Comparison of ENCODE assay signal across 1 cellular context in the genomic region with DNA sequence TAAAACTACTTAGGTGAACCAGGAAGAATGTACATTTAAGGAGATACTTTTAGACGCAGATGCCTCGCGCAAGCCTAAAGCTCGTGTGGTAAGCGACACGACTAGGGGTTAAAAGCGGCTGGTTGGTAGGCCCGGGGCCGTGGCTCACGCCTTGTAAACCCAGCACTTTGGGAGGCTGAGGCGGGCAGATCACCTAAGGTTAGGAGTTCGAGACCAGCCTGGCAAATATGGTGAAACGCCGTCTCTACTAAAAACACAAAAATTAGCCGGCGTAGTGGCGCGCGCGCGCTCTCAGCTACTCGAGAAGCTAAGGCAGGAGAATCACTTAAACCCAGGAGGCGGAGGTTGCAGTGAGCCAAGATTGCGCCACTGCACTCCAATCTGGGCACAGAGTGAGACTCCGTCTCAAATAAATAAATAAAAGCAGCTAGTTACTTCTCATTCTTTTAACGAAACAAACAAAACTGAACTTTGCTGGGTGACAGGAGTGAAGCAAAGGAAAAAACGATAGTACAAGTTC.
TF ChIP-seq lines count a peak whose summit lies in the region.

No MANE protein-coding gene starts in this region.

TF ChIP-seq in K562, 482 proteins besides CTCF, POLR2A, EP300 and RAD21 (continued from another document):
- TF ChIP-seq, protein P1, sequence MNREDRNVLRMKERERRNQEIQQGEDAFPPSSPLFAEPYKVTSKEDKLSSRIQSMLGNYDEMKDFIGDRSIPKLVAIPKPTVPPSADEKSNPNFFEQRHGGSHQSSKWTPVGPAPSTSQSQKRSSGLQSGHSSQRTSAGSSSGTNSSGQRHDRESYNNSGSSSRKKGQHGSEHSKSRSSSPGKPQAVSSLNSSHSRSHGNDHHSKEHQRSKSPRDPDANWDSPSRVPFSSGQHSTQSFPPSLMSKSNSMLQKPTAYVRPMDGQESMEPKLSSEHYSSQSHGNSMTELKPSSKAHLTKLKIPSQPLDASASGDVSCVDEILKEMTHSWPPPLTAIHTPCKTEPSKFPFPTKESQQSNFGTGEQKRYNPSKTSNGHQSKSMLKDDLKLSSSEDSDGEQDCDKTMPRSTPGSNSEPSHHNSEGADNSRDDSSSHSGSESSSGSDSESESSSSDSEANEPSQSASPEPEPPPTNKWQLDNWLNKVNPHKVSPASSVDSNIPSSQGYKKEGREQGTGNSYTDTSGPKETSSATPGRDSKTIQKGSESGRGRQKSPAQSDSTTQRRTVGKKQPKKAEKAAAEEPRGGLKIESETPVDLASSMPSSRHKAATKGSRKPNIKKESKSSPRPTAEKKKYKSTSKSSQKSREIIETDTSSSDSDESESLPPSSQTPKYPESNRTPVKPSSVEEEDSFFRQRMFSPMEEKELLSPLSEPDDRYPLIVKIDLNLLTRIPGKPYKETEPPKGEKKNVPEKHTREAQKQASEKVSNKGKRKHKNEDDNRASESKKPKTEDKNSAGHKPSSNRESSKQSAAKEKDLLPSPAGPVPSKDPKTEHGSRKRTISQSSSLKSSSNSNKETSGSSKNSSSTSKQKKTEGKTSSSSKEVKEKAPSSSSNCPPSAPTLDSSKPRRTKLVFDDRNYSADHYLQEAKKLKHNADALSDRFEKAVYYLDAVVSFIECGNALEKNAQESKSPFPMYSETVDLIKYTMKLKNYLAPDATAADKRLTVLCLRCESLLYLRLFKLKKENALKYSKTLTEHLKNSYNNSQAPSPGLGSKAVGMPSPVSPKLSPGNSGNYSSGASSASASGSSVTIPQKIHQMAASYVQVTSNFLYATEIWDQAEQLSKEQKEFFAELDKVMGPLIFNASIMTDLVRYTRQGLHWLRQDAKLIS (CRISPR knock-in tag; IDR thresholded peaks at IDR 0.05), result 0 out of 2 replicates have a peak, but pooled peaks have one; percentile 11
- TF ChIP-seq NR1H2 (CRISPR knock-in tag; IDR thresholded peaks at IDR 0.05) (no peak), SP1 (CRISPR knock-in tag; IDR thresholded peaks at IDR 0.05) (peak; percentile 0; the same call in 1 of the 2 replicates), NRF1 (conservative IDR thresholded peaks at IDR 0.05 in 1 of 2, IDR thresholded peaks at IDR 0.05 in 1 of 2) (peak; percentile 62 to 64; a peak in 3 of 4 replicates), KDM1A (IDR thresholded peaks at IDR 0.05) (peak; percentile 52 to 64; a peak in 3 of 4 replicates), RFX5 (IDR thresholded peaks at IDR 0.05; ENCODE audit: low read depth, low read length) (no peak), RB1 (IDR thresholded peaks at IDR 0.05; ENCODE audit: low read depth) (0 out of 2 replicates have a peak, but pooled peaks have one; percentile 50), NR2F6 (CRISPR knock-in tag; IDR thresholded peaks at IDR 0.05) (no peak), BRD9 (IDR thresholded peaks at IDR 0.05; ENCODE audit: low read depth, partially characterized antibody) (peak; percentile 46), PHF21A (IDR thresholded peaks at IDR 0.05; ENCODE audit: borderline replicate concordance, low read depth) (0 out of 2 replicates have a peak, but pooled peaks have one; percentile 21), POLR3A (IDR thresholded peaks at IDR 0.05; ENCODE audit: borderline replicate concordance, extremely low read depth, insufficient read depth, insufficient read length) (peak; percentile 66), CEBPG (CRISPR knock-in tag; IDR thresholded peaks at IDR 0.05) (peak; percentile 67; the same call in 1 of the 2 replicates), CEBPG (tag; conservative IDR thresholded peaks at IDR 0.05 in 1 of 2, IDR thresholded peaks at IDR 0.05 in 1 of 2) (peak; percentile 66 to 93), HDAC2 (IDR thresholded peaks at IDR 0.05) (no peak), BDP1 (IDR thresholded peaks at IDR 0.05; ENCODE audit: insufficient read depth, insufficient read length) (peak; percentile 21), CREB1 (IDR thresholded peaks at IDR 0.05) (no peak), CREB1 (CRISPR knock-in tag; IDR thresholded peaks at IDR 0.05) (no peak), POLR2H (tag; IDR thresholded peaks at IDR 0.05; ENCODE audit: low read depth) (peak; percentile 51; the same call in 1 of the 2 replicates), TBP (optimal IDR thresholded peaks at IDR 0.05; ENCODE audit: low read depth, low read length) (peak; percentile 80)
- TF ChIP-seq, protein P2, sequence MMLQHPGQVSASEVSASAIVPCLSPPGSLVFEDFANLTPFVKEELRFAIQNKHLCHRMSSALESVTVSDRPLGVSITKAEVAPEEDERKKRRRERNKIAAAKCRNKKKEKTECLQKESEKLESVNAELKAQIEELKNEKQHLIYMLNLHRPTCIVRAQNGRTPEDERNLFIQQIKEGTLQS (IDR thresholded peaks at IDR 0.05), result peak; percentile 24; the same call in 1 of the 2 replicates
- TF ChIP-seq, protein P2 (CRISPR knock-in tag; conservative IDR thresholded peaks at IDR 0.05), result no peak
- TF ChIP-seq, protein P3, sequence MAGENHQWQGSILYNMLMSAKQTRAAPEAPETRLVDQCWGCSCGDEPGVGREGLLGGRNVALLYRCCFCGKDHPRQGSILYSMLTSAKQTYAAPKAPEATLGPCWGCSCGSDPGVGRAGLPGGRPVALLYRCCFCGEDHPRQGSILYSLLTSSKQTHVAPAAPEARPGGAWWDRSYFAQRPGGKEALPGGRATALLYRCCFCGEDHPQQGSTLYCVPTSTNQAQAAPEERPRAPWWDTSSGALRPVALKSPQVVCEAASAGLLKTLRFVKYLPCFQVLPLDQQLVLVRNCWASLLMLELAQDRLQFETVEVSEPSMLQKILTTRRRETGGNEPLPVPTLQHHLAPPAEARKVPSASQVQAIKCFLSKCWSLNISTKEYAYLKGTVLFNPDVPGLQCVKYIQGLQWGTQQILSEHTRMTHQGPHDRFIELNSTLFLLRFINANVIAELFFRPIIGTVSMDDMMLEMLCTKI (IDR thresholded peaks at IDR 0.05; ENCODE audit: partially characterized antibody), result no peak
TF ChIP-seq in K562: peak in this region for 17.
